19 cellular contexts compared by ENCODE assay signal in genomic region chr6:85443720-85444119, GRCh38.
"Had no signal": no experiment of that assay in that cellular context is flagged by ENCODE, and none has a peak within 500 bp of the region (broad histone marks: within the 10 kb centered on the region; RNA-seq: fewer than 3 reads in every experiment).

No MANE protein-coding gene starts in this region.

- H3K27ac ChIP-seq: hepatocyte, psoas muscle, spleen, testis, upper lobe of right lung, vagina had no signal

- FAIRE-seq: endothelial cell of umbilical vein had no signal

- H3K4me2 ChIP-seq: hepatocyte had no signal

- H3K9me3 ChIP-seq: testis, tibial nerve, upper lobe of right lung, vagina had no signal

- H3K27me3 ChIP-seq: testis, tibial nerve, vagina had no signal

- ATAC-seq: natural killer cell treated with Interleukin-12 subunit alpha and Interleukin-12 subunit beta and Interleukin-15 and Interleukin-18, amount 100 ng/mL, for 72 hours; psoas muscle; stimulated activated memory B cell treated with anti-CD40 and anti-IgM and Interleukin-4, amounts not matched to agents 10 μg/mL and 1 μg/mL and 100 μg/mL, for 72 hours; upper lobe of right lung had no signal

- H3K4me3 ChIP-seq: hepatocyte, psoas muscle, spleen, testis, tibial nerve, upper lobe of right lung, vagina had no signal

- H3K36me3 ChIP-seq: spleen, tibial nerve, upper lobe of right lung, vagina had no signal

- H2AFZ ChIP-seq: hepatocyte had no signal

- DNase-seq: erythroblast; foreskin melanocyte; head of caudate nucleus; kidney glomerular epithelial cell; occipital lobe; psoas muscle; retina; spleen; stimulated activated CD4-positive, alpha-beta T cell treated with anti-CD3 and anti-CD28 coated beads, Interleukin-15, amount 100 ng/mL, for 24 hours; stimulated activated CD4-positive, alpha-beta T cell treated with anti-CD3 and anti-CD28 coated beads, Interleukin-1b, Interleukin-23, amount 100 ng/mL, for 48 hours; stimulated activated CD4-positive, alpha-beta T cell treated with anti-CD3 and anti-CD28 coated beads, Interleukin-4, amount 100 ng/mL, for 24 hours; testis; upper lobe of right lung had no signal

- H3K4me1 ChIP-seq: psoas muscle, testis, upper lobe of right lung, vagina had no signal

- H3K79me2 ChIP-seq: hepatocyte had no signal
